Comparison of ENCODE assay signal across 1 cellular context in genomic region chr19:55042688-55043087, GRCh38.
TF ChIP-seq lines count a peak whose summit lies in the region.

No MANE protein-coding gene starts in this region.

TF ChIP-seq in WTC11, 78 proteins besides CTCF, POLR2A, EP300 and RAD21:
- TF ChIP-seq, protein P1, sequence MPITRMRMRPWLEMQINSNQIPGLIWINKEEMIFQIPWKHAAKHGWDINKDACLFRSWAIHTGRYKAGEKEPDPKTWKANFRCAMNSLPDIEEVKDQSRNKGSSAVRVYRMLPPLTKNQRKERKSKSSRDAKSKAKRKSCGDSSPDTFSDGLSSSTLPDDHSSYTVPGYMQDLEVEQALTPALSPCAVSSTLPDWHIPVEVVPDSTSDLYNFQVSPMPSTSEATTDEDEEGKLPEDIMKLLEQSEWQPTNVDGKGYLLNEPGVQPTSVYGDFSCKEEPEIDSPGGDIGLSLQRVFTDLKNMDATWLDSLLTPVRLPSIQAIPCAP (CRISPR knock-in tag; IDR thresholded peaks at IDR 0.05), result no peak
- no peak for TF ChIP-seq ZNF423 (CRISPR knock-in tag; IDR thresholded peaks at IDR 0.05)
- TF ChIP-seq, protein P2, sequence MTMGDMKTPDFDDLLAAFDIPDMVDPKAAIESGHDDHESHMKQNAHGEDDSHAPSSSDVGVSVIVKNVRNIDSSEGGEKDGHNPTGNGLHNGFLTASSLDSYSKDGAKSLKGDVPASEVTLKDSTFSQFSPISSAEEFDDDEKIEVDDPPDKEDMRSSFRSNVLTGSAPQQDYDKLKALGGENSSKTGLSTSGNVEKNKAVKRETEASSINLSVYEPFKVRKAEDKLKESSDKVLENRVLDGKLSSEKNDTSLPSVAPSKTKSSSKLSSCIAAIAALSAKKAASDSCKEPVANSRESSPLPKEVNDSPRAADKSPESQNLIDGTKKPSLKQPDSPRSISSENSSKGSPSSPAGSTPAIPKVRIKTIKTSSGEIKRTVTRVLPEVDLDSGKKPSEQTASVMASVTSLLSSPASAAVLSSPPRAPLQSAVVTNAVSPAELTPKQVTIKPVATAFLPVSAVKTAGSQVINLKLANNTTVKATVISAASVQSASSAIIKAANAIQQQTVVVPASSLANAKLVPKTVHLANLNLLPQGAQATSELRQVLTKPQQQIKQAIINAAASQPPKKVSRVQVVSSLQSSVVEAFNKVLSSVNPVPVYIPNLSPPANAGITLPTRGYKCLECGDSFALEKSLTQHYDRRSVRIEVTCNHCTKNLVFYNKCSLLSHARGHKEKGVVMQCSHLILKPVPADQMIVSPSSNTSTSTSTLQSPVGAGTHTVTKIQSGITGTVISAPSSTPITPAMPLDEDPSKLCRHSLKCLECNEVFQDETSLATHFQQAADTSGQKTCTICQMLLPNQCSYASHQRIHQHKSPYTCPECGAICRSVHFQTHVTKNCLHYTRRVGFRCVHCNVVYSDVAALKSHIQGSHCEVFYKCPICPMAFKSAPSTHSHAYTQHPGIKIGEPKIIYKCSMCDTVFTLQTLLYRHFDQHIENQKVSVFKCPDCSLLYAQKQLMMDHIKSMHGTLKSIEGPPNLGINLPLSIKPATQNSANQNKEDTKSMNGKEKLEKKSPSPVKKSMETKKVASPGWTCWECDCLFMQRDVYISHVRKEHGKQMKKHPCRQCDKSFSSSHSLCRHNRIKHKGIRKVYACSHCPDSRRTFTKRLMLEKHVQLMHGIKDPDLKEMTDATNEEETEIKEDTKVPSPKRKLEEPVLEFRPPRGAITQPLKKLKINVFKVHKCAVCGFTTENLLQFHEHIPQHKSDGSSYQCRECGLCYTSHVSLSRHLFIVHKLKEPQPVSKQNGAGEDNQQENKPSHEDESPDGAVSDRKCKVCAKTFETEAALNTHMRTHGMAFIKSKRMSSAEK (CRISPR knock-in tag; IDR thresholded peaks at IDR 0.05; ENCODE audit: borderline replicate concordance), result no peak
- no peak for TF ChIP-seq EMX1 (CRISPR knock-in tag; IDR thresholded peaks at IDR 0.05)
- TF ChIP-seq ERG (CRISPR knock-in tag; IDR thresholded peaks at IDR 0.05), result no peak
- TF ChIP-seq NR3C1 (CRISPR knock-in tag; conservative IDR thresholded peaks at IDR 0.05; ENCODE audit: low read depth), result no peak
- TF ChIP-seq NFYB (CRISPR knock-in tag; conservative IDR thresholded peaks at IDR 0.05; ENCODE audit: low read depth), result no peak
- TF ChIP-seq CREM (CRISPR knock-in tag; IDR thresholded peaks at IDR 0.05), result no peak
- TF ChIP-seq SMAD3 (CRISPR knock-in tag; IDR thresholded peaks at IDR 0.05; ENCODE audit: borderline replicate concordance), result no peak
- TF ChIP-seq FOXJ3 (CRISPR knock-in tag; IDR thresholded peaks at IDR 0.05; ENCODE audit: borderline replicate concordance), result no peak
- TF ChIP-seq GTF2I (CRISPR knock-in tag; conservative IDR thresholded peaks at IDR 0.05), result no peak
- no peak for TF ChIP-seq E2F5 (CRISPR knock-in tag; IDR thresholded peaks at IDR 0.05)
- no peak for TF ChIP-seq NR1H2 (CRISPR knock-in tag; IDR thresholded peaks at IDR 0.05)
- no peak for TF ChIP-seq PRDM15 (CRISPR knock-in tag; IDR thresholded peaks at IDR 0.05)
- TF ChIP-seq AFF4 (CRISPR knock-in tag; IDR thresholded peaks at IDR 0.05; ENCODE audit: borderline replicate concordance), result no peak
- TF ChIP-seq ATF1 (CRISPR knock-in tag; IDR thresholded peaks at IDR 0.05), result no peak
- TF ChIP-seq NFATC4 (CRISPR knock-in tag; IDR thresholded peaks at IDR 0.05), result no peak
